ENCODE assay signal across 8 cellular contexts in genomic region chr22:33519140-33519973, GRCh38.
DNase-seq lines count a peak whose midpoint lies in the region; ATAC-seq and TF ChIP-seq lines count a peak whose summit lies in the region.

No MANE protein-coding gene starts in this region.

- WGBS in suprapubic skin, result 39% methylated on average over 13 of the region's 13 CpGs

- no peak for TF ChIP-seq POLR2A in suprapubic skin (IDR thresholded peaks at IDR 0.05)

- CTCF ChIA-PET in CD4-positive, alpha-beta T cell (lab: Charles Lee), result no interaction called here

- H3K27me3 Mint-ChIP-seq in CD4-positive, alpha-beta T cell, result no peaks in the 10 kb centered on the region

- peak; percentile 70 for TF ChIP-seq CTCF in AG10803 (conservative IDR thresholded peaks at IDR 0.05; ENCODE audit: low read length)
- peak; percentile 66 for TF ChIP-seq CTCF in GM12873 (IDR thresholded peaks at IDR 0.05; ENCODE audit: insufficient read depth, low read depth, low read length, missing control alignments)
- peak; percentile 37 to 47 for TF ChIP-seq CTCF in suprapubic skin (IDR thresholded peaks at IDR 0.05)
- no peak for TF ChIP-seq CTCF in CD4-positive, alpha-beta T cell (IDR thresholded peaks at IDR 0.05)

- peaks cover 13% of the 10 kb centered on the region for H3K4me1 ChIP-seq in suprapubic skin

- H3K36me3 Mint-ChIP-seq in CD4-positive, alpha-beta T cell (ENCODE audit: low read depth), result no peaks in the 10 kb centered on the region

- no peak for TF ChIP-seq EP300 in suprapubic skin (IDR thresholded peaks at IDR 0.05)

- H3K27ac Mint-ChIP-seq in CD4-positive, alpha-beta T cell, result no peak overlapping the region

- no peaks in the 10 kb centered on the region for H3K27me3 ChIP-seq in suprapubic skin
- H3K27me3 ChIP-seq in CD4-positive, alpha-beta T cell (ENCODE audit: control insufficient read depth, insufficient read depth, low read length), result no peaks in the 10 kb centered on the region

- H3K36me3 ChIP-seq in suprapubic skin, result no peaks in the 10 kb centered on the region

- H3K4me1 Mint-ChIP-seq in CD4-positive, alpha-beta T cell (ENCODE audit: low read depth), result no peaks in the 10 kb centered on the region

- intact Hi-C loops in left colon (cut with DNase I, micrococcal nuclease), result no loop called here
- intact Hi-C loops in CD4-positive, alpha-beta T cell (cut with DNase I, micrococcal nuclease), result no loop called here

- peak overlapping the region; percentile 39 for H3K4me3 ChIP-seq in AG10803 (ENCODE audit: low read length)
- H3K4me3 ChIP-seq in suprapubic skin, result no peak overlapping the region

- H3K9me3 ChIP-seq in suprapubic skin, result peaks cover 4% of the 10 kb centered on the region
- H3K9me3 ChIP-seq in CD4-positive, alpha-beta T cell (ENCODE audit: control insufficient read depth, low read length), result no peaks in the 10 kb centered on the region

- H3K9me3 Mint-ChIP-seq in CD4-positive, alpha-beta T cell, result no peaks in the 10 kb centered on the region

- ATAC-seq in left colon (peak; percentile 78), GM18517 (IDR thresholded peaks at IDR 0.05; ENCODE audit: unreplicated experiment) (no peak)
- ATAC-seq in CD4-positive, alpha-beta T cell (ENCODE audit: poor library complexity), result no peak

- H3K27ac ChIP-seq in caudate nucleus (ENCODE audit: low read depth, low read length), result no peak overlapping the region
- H3K27ac ChIP-seq in suprapubic skin, result no peak overlapping the region
- no peak overlapping the region for H3K27ac ChIP-seq in CD4-positive, alpha-beta T cell (ENCODE audit: low read depth, low read length)

- H3K4me3 Mint-ChIP-seq in CD4-positive, alpha-beta T cell, result no peak overlapping the region

- POLR2A ChIA-PET in CD4-positive, alpha-beta T cell (lab: Charles Lee), result no interaction called here

- peak; percentile 84 for DNase-seq in AG10803 (ENCODE audit: low read depth)
- DNase-seq in NCI-H345 (lab: John Stamatoyannopoulos, UW), result peak; percentile 61
- DNase-seq in caudate nucleus (lab: John Stamatoyannopoulos, UW), result peak in 31 of 61 donors; percentile 1 to 69 (median 36)
- DNase-seq in left colon, result peak in 1 of 2 donors; percentile 22
- no peak for DNase-seq in suprapubic skin (ENCODE audit: low spot score in 2 of 2)
- DNase-seq in CD4-positive, alpha-beta T cell, result no peak

Comparison
In these comparisons a context has a peak if more than half of its experiments do, and no peak if none do; other contexts are left out.
1. DNase-seq: peak in AG10803 (single experiment), NCI-H345 (single experiment) and caudate nucleus (31 of 61); none in suprapubic skin (0 of 2) and CD4-positive, alpha-beta T cell (0 of 10).